Comparison of ENCODE assay signal across 9 cellular contexts in the genomic region with DNA sequence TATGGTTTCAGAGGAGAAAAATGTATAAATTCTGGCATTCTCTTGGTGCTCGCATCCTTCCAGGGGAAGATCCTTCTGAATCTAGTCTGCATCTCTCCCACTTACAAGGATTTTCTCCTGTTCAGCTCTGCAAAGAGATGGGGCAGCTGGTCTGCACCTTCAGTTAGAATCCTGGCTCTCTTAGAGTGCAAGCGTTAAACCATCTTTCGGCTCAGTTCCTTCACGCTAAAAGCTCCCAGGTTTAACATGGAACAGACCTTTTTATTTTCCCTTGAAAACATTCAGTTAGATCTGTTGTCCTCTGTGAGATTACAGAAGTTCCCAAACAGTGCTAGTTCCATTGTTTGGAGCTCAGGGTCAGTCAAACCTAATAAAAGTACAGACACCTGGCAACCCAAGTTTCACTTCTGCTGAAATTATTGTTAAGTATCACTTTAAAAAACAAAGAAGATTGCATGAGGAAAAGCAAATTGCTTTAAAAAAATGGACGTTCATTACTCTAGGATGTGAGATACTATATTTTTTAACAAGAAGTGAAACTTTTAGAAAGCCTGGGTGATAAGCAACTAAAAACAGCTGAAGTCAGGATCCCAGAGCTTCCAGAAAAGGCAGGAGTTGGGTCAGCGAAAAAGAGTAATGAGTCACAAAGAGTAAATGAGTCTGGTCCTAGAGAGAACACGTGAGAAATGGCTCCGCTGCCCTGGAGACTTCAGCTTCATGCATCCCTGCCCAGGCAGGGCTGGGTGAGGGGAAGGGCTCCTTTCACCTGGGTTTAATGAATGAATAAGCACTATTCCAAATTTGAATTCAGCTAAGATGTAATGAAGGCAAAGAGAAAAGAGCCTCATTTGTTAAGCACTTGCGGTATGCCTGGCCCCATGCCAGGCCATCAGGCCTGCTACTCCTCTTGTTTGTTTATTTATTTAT.
DNase-seq lines count a peak whose midpoint lies in the region; ATAC-seq and TF ChIP-seq lines count a peak whose summit lies in the region.
"Had no signal": no experiment of that assay in that cellular context is flagged by ENCODE, and none has a peak within 500 bp of the region (broad histone marks: within the 10 kb centered on the region; RNA-seq: fewer than 3 reads in every experiment).

No MANE protein-coding gene starts in this region.

- TF ChIP-seq CTCF in AG04450 (IDR thresholded peaks at IDR 0.05; ENCODE audit: low read depth, low read length), result no peak
- no peak for TF ChIP-seq CTCF in thyroid gland (IDR thresholded peaks at IDR 0.05)

- TF ChIP-seq POLR2A in thyroid gland (IDR thresholded peaks at IDR 0.05), result no peak

- H3K27ac ChIP-seq in AG04450 (ENCODE audit: low read depth, low read length) (peak overlapping the region; percentile 71), right cardiac atrium (ENCODE audit: low read length) (peak overlapping the region; percentile 50), thyroid gland (peak overlapping the region in 1 of 3 donors; percentile 35)

- peaks cover 36% of the 10 kb centered on the region for H3K27me3 Mint-ChIP-seq in T-helper 17 cell
- peaks cover 33% of the 10 kb centered on the region for H3K27me3 Mint-ChIP-seq in activated naive CD4-positive, alpha-beta T cell treated with anti-CD3 and anti-CD28 coated beads, Interleukin-2, amount 10 ng/mL, durations not matched to agents 7 days and 5 days

- POLR2A ChIA-PET in AG04450 (lab: Yijun Ruan, JAX), result interaction anchor here (0.9 to 2.3 kb wide), 3 partner anchors 32 to 63 kb away, joined by 3 to 14 read pairs (median 3); no protein-coding TSS in a partner anchor

- H3K4me3 Mint-ChIP-seq in T-helper 17 cell, result no peak overlapping the region
- H3K4me3 Mint-ChIP-seq in activated naive CD4-positive, alpha-beta T cell treated with anti-CD3 and anti-CD28 coated beads, Interleukin-2, amount 10 ng/mL, durations not matched to agents 7 days and 5 days, result no peak overlapping the region

- ATAC-seq in GM19035 (IDR thresholded peaks at IDR 0.05; ENCODE audit: unreplicated experiment) (peak; percentile 73), HG03135 (IDR thresholded peaks at IDR 0.05; ENCODE audit: unreplicated experiment) (peak; percentile 72), T-helper 17 cell (peak; percentile 32), right cardiac atrium (peak; percentile 34 to 55), GM19328 (IDR thresholded peaks at IDR 0.05; ENCODE audit: unreplicated experiment) (no peak)

- peaks cover 5% of the 10 kb centered on the region for H3K4me1 Mint-ChIP-seq in T-helper 17 cell
- H3K4me1 Mint-ChIP-seq in activated naive CD4-positive, alpha-beta T cell treated with anti-CD3 and anti-CD28 coated beads, Interleukin-2, amount 10 ng/mL, durations not matched to agents 7 days and 5 days, result peaks cover 5% of the 10 kb centered on the region

- no peaks in the 10 kb centered on the region for H3K36me3 ChIP-seq in thyroid gland
- H3K36me3 ChIP-seq: tibial artery had no signal

- CTCF ChIA-PET in AG04450 (lab: Charles Lee), result interaction anchor here (1.7 kb wide), 1 partner anchor 53 kb away, joined by 3 read pairs; no protein-coding TSS in a partner anchor
- CTCF ChIA-PET in activated naive CD4-positive, alpha-beta T cell treated with anti-CD3 and anti-CD28 coated beads, Interleukin-2, amount 10 ng/mL, durations not matched to agents 7 days and 5 days (lab: Charles Lee), result no interaction called here

- H3K9me3 Mint-ChIP-seq in activated naive CD4-positive, alpha-beta T cell treated with anti-CD3 and anti-CD28 coated beads, Interleukin-2, amount 10 ng/mL, durations not matched to agents 7 days and 5 days, result no peaks in the 10 kb centered on the region

- H3K36me3 Mint-ChIP-seq in T-helper 17 cell (ENCODE audit: low read depth), result no peaks in the 10 kb centered on the region
- H3K36me3 Mint-ChIP-seq in activated naive CD4-positive, alpha-beta T cell treated with anti-CD3 and anti-CD28 coated beads, Interleukin-2, amount 10 ng/mL, durations not matched to agents 7 days and 5 days, result no peaks in the 10 kb centered on the region

- DNase-seq in AG04450 (ENCODE audit: low read depth, low spot score) (peak; percentile 44), T-helper 17 cell (no peak), right cardiac atrium (peak in 2 of 3 donors; percentile 62 to 74), thyroid gland (peak; percentile 45 to 64)
- no peak for DNase-seq in activated naive CD4-positive, alpha-beta T cell treated with anti-CD3 and anti-CD28 coated beads, Interleukin-2, amount 10 ng/mL, durations not matched to agents 7 days and 5 days

- H3K4me3 ChIP-seq in AG04450 (ENCODE audit: low read depth, low read length), result no peak overlapping the region
- H3K4me3 ChIP-seq in right cardiac atrium (ENCODE audit: low read length), result no peak overlapping the region
- no peak overlapping the region for H3K4me3 ChIP-seq in thyroid gland (replicated peaks in 1 of 3)
- H3K4me3 ChIP-seq: tibial artery had no signal

- peak overlapping the region; percentile 21 for H3K27ac Mint-ChIP-seq in T-helper 17 cell
- no peak overlapping the region for H3K27ac Mint-ChIP-seq in activated naive CD4-positive, alpha-beta T cell treated with anti-CD3 and anti-CD28 coated beads, Interleukin-2, amount 10 ng/mL, durations not matched to agents 7 days and 5 days

- WGBS in right cardiac atrium, result 48% methylated on average over 9 of the region's 9 CpGs
- 47 to 50% methylated on average over 9 of the region's 9 CpGs for WGBS in thyroid gland, 2 donors

- intact Hi-C loops in right cardiac atrium (cut with DNase I), result no loop called here
- intact Hi-C loops in thyroid gland (cut with DNase I), result no loop called here

- H3K4me1 ChIP-seq in right cardiac atrium (ENCODE audit: control insufficient read depth, insufficient read depth, low read length) (peaks cover 33% of the 10 kb centered on the region), thyroid gland (peaks cover 0 to 40% of the 10 kb centered on the region in 2 donors)

- H3K27me3 ChIP-seq in AG04450 (ENCODE audit: control insufficient read depth, insufficient read depth, low read length) (no peaks in the 10 kb centered on the region), right cardiac atrium (ENCODE audit: control insufficient read depth, insufficient read depth) (no peaks in the 10 kb centered on the region), thyroid gland (no peaks in the 10 kb centered on the region)
- H3K27me3 ChIP-seq: tibial artery had no signal

- no peaks in the 10 kb centered on the region for H3K9me3 ChIP-seq in AG04450 (ENCODE audit: control insufficient read depth, insufficient read depth, low read length)
- no peaks in the 10 kb centered on the region for H3K9me3 ChIP-seq in T-helper 17 cell (ENCODE audit: control insufficient read depth, low read length, poor library complexity, severe bottlenecking)
- H3K9me3 ChIP-seq in right cardiac atrium (ENCODE audit: control insufficient read depth, low read length), result no peaks in the 10 kb centered on the region
- no peaks in the 10 kb centered on the region for H3K9me3 ChIP-seq in thyroid gland
- H3K9me3 ChIP-seq: tibial artery had no signal

Comparison
In these comparisons a context has a peak if more than half of its experiments do, and no peak if none do; other contexts are left out.
1. DNase-seq: peak in AG04450 (single experiment), right cardiac atrium (2 of 3) and thyroid gland (2 of 2); none in T-helper 17 cell (0 of 3) and activated naive CD4-positive, alpha-beta T cell treated with anti-CD3 and anti-CD28 coated beads, Interleukin-2, amount 10 ng/mL, durations not matched to agents 7 days and 5 days (single experiment).